ENCODE assay signal across 8 cellular contexts in the genomic region with DNA sequence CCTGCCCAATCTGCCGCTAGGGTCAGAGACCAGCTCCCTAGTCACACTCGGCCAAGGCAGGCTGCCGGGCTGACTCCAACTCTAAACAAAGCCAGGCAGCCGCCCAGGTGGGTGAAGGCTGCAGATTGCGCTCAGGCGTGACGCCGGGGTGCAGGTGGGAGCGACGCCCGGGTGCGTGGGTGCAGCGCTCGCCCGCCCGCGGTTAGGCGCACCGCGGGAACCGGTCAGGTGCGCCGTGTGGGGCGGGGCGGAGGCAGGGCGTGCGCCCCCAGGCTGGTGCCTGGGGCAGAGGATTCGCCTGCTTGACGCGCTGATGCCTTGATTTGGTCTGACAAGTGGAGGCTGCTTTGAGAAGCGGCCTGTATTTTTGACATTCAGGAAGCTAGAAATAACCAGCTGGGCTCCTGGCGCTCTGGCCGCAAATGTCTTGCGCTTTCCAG.
DNase-seq lines count a peak whose midpoint lies in the region; ATAC-seq, FAIRE-seq and TF ChIP-seq lines count a peak whose summit lies in the region.

No MANE protein-coding gene starts in this region.

- BruUV-seq in Panc1 (replicated peaks; lab: Mats Ljungman, UMichigan): no TSS peak

- H3K27me3 ChIP-seq in Panc1 (ENCODE audit: control insufficient read depth, insufficient read depth, low read length) (no peaks in the 10 kb centered on the region), adipocyte (replicated peaks; ENCODE audit: control insufficient read depth, insufficient read depth, low read length) (no peaks in the 10 kb centered on the region)

- no peak overlapping the region for H3K4me3 Mint-ChIP-seq in HFFc6

- no peak overlapping the region for H3K27ac Mint-ChIP-seq in HFFc6

- TF ChIP-seq CTCF in Panc1 (IDR thresholded peaks at IDR 0.05) (no peak), kidney (IDR thresholded peaks at IDR 0.05; ENCODE audit: borderline replicate concordance, extremely low read depth, insufficient read depth) (peak; percentile 3), HFFc6 (IDR thresholded peaks at IDR 0.05) (no peak)

- CTCF ChIA-PET in Panc1 (lab: Charles Lee): interaction anchor here (0.6 to 0.7 kb wide), 2 partner anchors 28 to 30 kb away, joined by 3 read pairs; no protein-coding TSS in a partner anchor

- peak overlapping the region; percentile 80 for H3K9ac ChIP-seq in adipocyte (ENCODE audit: low read length)
- H3K9ac ChIP-seq in kidney (ENCODE audit: low read length in 2 of 2): peak overlapping the region in 1 of 2 donors; percentile 67

- H3K36me3 Mint-ChIP-seq in HFFc6 (ENCODE audit: low read depth): no peaks in the 10 kb centered on the region

- H3K4me1 ChIP-seq in Panc1 (ENCODE audit: control insufficient read depth, insufficient read depth, low read length) (peaks cover 6% of the 10 kb centered on the region), adipocyte (ENCODE audit: control insufficient read depth, insufficient read depth, low read length) (peaks cover 95% of the 10 kb centered on the region), kidney (ENCODE audit: control insufficient read depth in 1 of 2, insufficient read depth in 1 of 2, low read depth in 1 of 2, low read length in 2 of 2) (peaks cover 28 to 48% of the 10 kb centered on the region in 2 donors)

- H3K9me3 Mint-ChIP-seq in HFFc6: no peaks in the 10 kb centered on the region

- POLR2A ChIA-PET in Panc1 (lab: Charles Lee): no interaction called here

- ATAC-seq in HG03025 (IDR thresholded peaks at IDR 0.05; ENCODE audit: low FRiP score, unreplicated experiment) (peak; percentile 82), Panc1 (peak; percentile 83)

- in situ Hi-C loops in Panc1 (cut with HindIII; ENCODE audit: low pct_unique_long_range_greater_than_20kb, low sequenced_read_pairs): no loop called here

- peaks cover 1% of the 10 kb centered on the region for H3K27me3 Mint-ChIP-seq in HFFc6 (ENCODE audit: insufficient read depth)

- H3K4me3 ChIP-seq in Panc1 (ENCODE audit: low read depth in 2 of 2, low read length in 2 of 2): peak overlapping the region; percentile 23 to 29
- no peak overlapping the region for H3K4me3 ChIP-seq in adipocyte (ENCODE audit: low read length)
- H3K4me3 ChIP-seq in kidney (ENCODE audit: low read length in 2 of 2): peak overlapping the region; percentile 5 to 42

- H3K9me3 ChIP-seq in Panc1 (ENCODE audit: control insufficient read depth, insufficient read depth, low read depth, low read length) (no peaks in the 10 kb centered on the region), adipocyte (ENCODE audit: control insufficient read depth, low read length) (no peaks in the 10 kb centered on the region), kidney (ENCODE audit: control insufficient read depth in 1 of 2, low read length in 2 of 2) (no peaks in the 10 kb centered on the region)

- intact Hi-C loops in Panc1 (cut with micrococcal nuclease; ENCODE audit: unreplicated experiment) (no loop called here), kidney (cut with DNase I) (no loop called here)

- no peak overlapping the region; the same call in 1 of the 2 replicates for H3K27ac ChIP-seq in Panc1 (ENCODE audit: low read length)
- peak overlapping the region; percentile 84 to 89 for H3K27ac ChIP-seq in kidney (ENCODE audit: low read depth in 2 of 2, low read length in 2 of 2)

- peak; percentile 69 for DNase-seq in DMS 273 (lab: John Stamatoyannopoulos, UW; ENCODE audit: unreplicated experiment)
- DNase-seq in DMS 273 treated with DMSO at 0.1 percent for 48 hours (lab: John Stamatoyannopoulos, UW): no peak
- no peak for DNase-seq in Panc1 (ENCODE audit: low read depth, low spot score)
- DNase-seq in adipocyte (ENCODE audit: low read depth): no peak
- peak; percentile 90 for DNase-seq in kidney
- peak; percentile 46 to 60 for DNase-seq in stimulated activated CD8-positive, alpha-beta memory T cell treated with anti-CD3 and anti-CD28 coated beads, Interleukin-15, amount 100 ng/mL, for 4 hours (ENCODE audit: low read depth in 2 of 2)
- DNase-seq in HFFc6: no peak

- FAIRE-seq in kidney (lab: Jason Lieb, UNC): no peak

- peaks cover 93% of the 10 kb centered on the region for H3K4me1 Mint-ChIP-seq in HFFc6 (ENCODE audit: low read depth)

- H3K36me3 ChIP-seq in Panc1 (ENCODE audit: control insufficient read depth, insufficient read depth, low read length) (no peaks in the 10 kb centered on the region), adipocyte (ENCODE audit: control insufficient read depth, insufficient read depth, low read length, severe bottlenecking) (no peaks in the 10 kb centered on the region), kidney (ENCODE audit: control insufficient read depth in 1 of 2, insufficient read depth in 2 of 2, low read length in 2 of 2) (no peaks in the 10 kb centered on the region)

Comparison
In these comparisons a context has a peak if more than half of its experiments do, and no peak if none do; other contexts are left out.
1. DNase-seq: peak in DMS 273 (single experiment), kidney (single experiment) and stimulated activated CD8-positive, alpha-beta memory T cell treated with anti-CD3 and anti-CD28 coated beads, Interleukin-15, amount 100 ng/mL, for 4 hours (2 of 2); none in DMS 273 treated with DMSO at 0.1 percent for 48 hours (single experiment), Panc1 (single experiment), adipocyte (single experiment) and HFFc6 (single experiment).